In genomic region chr20:63707558-63708300, GRCh38 we compare ENCODE assay signal across 8 cellular contexts. TPM values are rescaled to one million over a fixed set of nuclear protein-coding genes. Genes with fewer than 3 reads are reported as not detected.
DNase-seq lines count a peak whose midpoint lies in the region; ATAC-seq and TF ChIP-seq lines count a peak whose summit lies in the region.

Gene ARFRP1, minus strand, starts transcription at chr20:63707976. Its CDS starts 885 bp downstream, at chr20:63707091.
Gene ZGPAT, plus strand, starts transcription at chr20:63708039. Its CDS starts 542 bp downstream, at chr20:63708581.

- TF ChIP-seq CTCF in RWPE2 (IDR thresholded peaks at IDR 0.05; ENCODE audit: poor library complexity, severe bottlenecking), result no peak

- no peaks in the 10 kb centered on the region for H3K27me3 Mint-ChIP-seq in activated T-helper 17 cell treated with anti-CD3 and anti-CD28 coated beads, Interleukin-2, amount 50 U/mL, for 72 hours
- no peaks in the 10 kb centered on the region for H3K27me3 Mint-ChIP-seq in naive thymus-derived CD8-positive, alpha-beta T cell

- H3K4me3 ChIP-seq in RWPE2 (ENCODE audit: severe bottlenecking), result peak within 1 kb of the TSS; percentile 72

- H3K27ac Mint-ChIP-seq in activated T-helper 17 cell treated with anti-CD3 and anti-CD28 coated beads, Interleukin-2, amount 50 U/mL, for 72 hours, result peak within 1 kb of the TSS; percentile 89
- peak within 1 kb of the TSS; percentile 88 to 95 (median 92) for H3K27ac Mint-ChIP-seq in naive thymus-derived CD8-positive, alpha-beta T cell

- ATAC-seq in GM21786 (IDR thresholded peaks at IDR 0.05; ENCODE audit: unreplicated experiment), result peak; percentile 58
- ATAC-seq in RWPE2 (ENCODE audit: low read depth), result peak; percentile 79
- peak; percentile 89 for ATAC-seq in activated T-helper 17 cell treated with anti-CD3 and anti-CD28 coated beads, Interleukin-2, amount 50 U/mL, for 72 hours (replicated peaks)
- peak; percentile 81 to 83 for ATAC-seq in naive thymus-derived CD8-positive, alpha-beta T cell

- peaks cover 11% of the 10 kb centered on the region for H3K4me1 ChIP-seq in RWPE2 (ENCODE audit: insufficient read depth, poor library complexity, severe bottlenecking)

- H3K36me3 ChIP-seq in RWPE2 (ENCODE audit: low read depth), result peaks cover 69% of the 10 kb centered on the region

- peaks cover 22% of the 10 kb centered on the region for H3K4me1 Mint-ChIP-seq in activated T-helper 17 cell treated with anti-CD3 and anti-CD28 coated beads, Interleukin-2, amount 50 U/mL, for 72 hours
- H3K4me1 Mint-ChIP-seq in naive thymus-derived CD8-positive, alpha-beta T cell, result peaks cover 27 to 60% (median 54%) of the 10 kb centered on the region in 4 donors

- H3K4me3 Mint-ChIP-seq in activated T-helper 17 cell treated with anti-CD3 and anti-CD28 coated beads, Interleukin-2, amount 50 U/mL, for 72 hours, result peak within 1 kb of the TSS; percentile 95
- peak within 1 kb of the TSS; percentile 84 to 95 (median 90) for H3K4me3 Mint-ChIP-seq in naive thymus-derived CD8-positive, alpha-beta T cell

- no peaks in the 10 kb centered on the region for H3K9me3 ChIP-seq in RWPE2 (ENCODE audit: severe bottlenecking)

- peaks cover 3% of the 10 kb centered on the region for H3K9me3 Mint-ChIP-seq in activated T-helper 17 cell treated with anti-CD3 and anti-CD28 coated beads, Interleukin-2, amount 50 U/mL, for 72 hours
- H3K9me3 Mint-ChIP-seq in naive thymus-derived CD8-positive, alpha-beta T cell, result no peaks in the 10 kb centered on the region

- DNase-seq in DMS53 treated with DMSO at 0.1 percent for 48 hours (lab: John Stamatoyannopoulos, UW; ENCODE audit: unreplicated experiment), result peak; percentile 72
- peak; percentile 82 for DNase-seq in LHCN-M2 (ENCODE audit: low read depth)
- peak; percentile 97 for DNase-seq in RWPE2 (ENCODE audit: low spot score)
- peak; percentile 66 for DNase-seq in fibroblast of peridontal ligament (ENCODE audit: extremely low read depth)
- DNase-seq in naive thymus-derived CD8-positive, alpha-beta T cell, result peak; percentile 70 to 88 (median 84)
- peak; percentile 73 to 88 (median 81) for DNase-seq in stimulated activated naive CD4-positive, alpha-beta T cell (lab: John Stamatoyannopoulos, UW)

- peak within 1 kb of the TSS; percentile 73 for H3K27ac ChIP-seq in RWPE2 (ENCODE audit: poor library complexity, severe bottlenecking)

- POLR2A ChIA-PET in naive thymus-derived CD8-positive, alpha-beta T cell (lab: Charles Lee), result interaction anchor here (0.6 to 7.1 kb wide), 35 partner anchors 10 to 413 kb away, joined by 3 to 162 read pairs (median 5); partner anchors contain the start of genes GMEB2, LIME1, PRPF6 and PTK6

- H3K27me3 ChIP-seq in RWPE2 (ENCODE audit: insufficient read depth, poor library complexity, severe bottlenecking), result no peaks in the 10 kb centered on the region

- H3K36me3 Mint-ChIP-seq in activated T-helper 17 cell treated with anti-CD3 and anti-CD28 coated beads, Interleukin-2, amount 50 U/mL, for 72 hours (ENCODE audit: low read depth), result peaks cover 75% of the 10 kb centered on the region
- peaks cover 5 to 60% (median 18%) of the 10 kb centered on the region in 3 donors for H3K36me3 Mint-ChIP-seq in naive thymus-derived CD8-positive, alpha-beta T cell

RNA-seq across cellular contexts. Expression of gene ARFRP1, which starts in this region (rescaled TPM):
- 49.4 and 54.8 TPM in 2 replicates for total RNA-seq in LHCN-M2 (2014; rRNA removed)
- polyA plus RNA-seq in LHCN-M2 (2012), result 38.1 TPM
- 10 to 100 TPM; 43.8 to 55.8 TPM for total RNA-seq in activated T-helper 17 cell treated with anti-CD3 and anti-CD28 coated beads, Interleukin-2, amount 50 U/mL, for 72 hours
- 100 to 1,000 TPM; 106 to 108 TPM for total RNA-seq in naive thymus-derived CD8-positive, alpha-beta T cell
- polyA plus RNA-seq in naive thymus-derived CD8-positive, alpha-beta T cell, result 10 to 100 TPM; 60.1 to 92.1 (median 80.9) TPM

RNA-seq across cellular contexts. Expression of gene ZGPAT, which starts in this region (rescaled TPM):
- total RNA-seq in LHCN-M2 (2014; rRNA removed), result 31.5 and 40.1 TPM in 2 replicates
- 16.0 TPM for polyA plus RNA-seq in LHCN-M2 (2012)
- total RNA-seq in activated T-helper 17 cell treated with anti-CD3 and anti-CD28 coated beads, Interleukin-2, amount 50 U/mL, for 72 hours, result 10 to 100 TPM; 18.3 to 24.7 TPM
- 10 to 100 TPM; 52.6 to 53.9 TPM for total RNA-seq in naive thymus-derived CD8-positive, alpha-beta T cell
- 10 to 100 TPM; 42.3 to 73.8 (median 47.1) TPM for polyA plus RNA-seq in naive thymus-derived CD8-positive, alpha-beta T cell

Comparison
In these comparisons a context has a peak if more than half of its experiments do, and no peak if none do; other contexts are left out.
1. Peak in every context shown above with its lines: DNase-seq, ATAC-seq, H3K4me3 ChIP-seq and H3K27ac ChIP-seq.